Comparison of ENCODE assay signal across 22 cellular contexts in genomic region chr20:30167540-30167939, GRCh38.
"Had no signal": no experiment of that assay in that cellular context is flagged by ENCODE, and none has a peak within 500 bp of the region (broad histone marks: within the 10 kb centered on the region; RNA-seq: fewer than 3 reads in every experiment).

No MANE protein-coding gene starts in this region.

- H3K79me2 ChIP-seq: hepatocyte had no signal

- DNase-seq: activated CD8-positive, alpha-beta T cell treated with anti-CD3 and anti-CD28 coated beads for 36 hours; activated naive CD4-positive, alpha-beta T cell treated with anti-CD3 and anti-CD28 coated beads for 36 hours; brain microvascular endothelial cell; glutamatergic neuron; mammary epithelial cell; midbrain; retina had no signal

- H3K27me3 ChIP-seq: adrenal gland, ascending aorta, brain microvascular endothelial cell, hepatocyte, left lung, tibial artery had no signal

- H3K36me3 ChIP-seq: adrenal gland, ascending aorta, brain microvascular endothelial cell, left lung, tibial artery had no signal

- H3K4me2 ChIP-seq: hepatocyte had no signal

- H3K4me1 ChIP-seq: adrenal gland, ascending aorta, left lung, tibial artery had no signal

- H3K4me3 ChIP-seq: adrenal gland, ascending aorta, hepatocyte, left lung had no signal

- H2AFZ ChIP-seq: hepatocyte had no signal

- H3K36me3 Mint-ChIP-seq: natural killer cell, T-cell had no signal

- H3K27ac Mint-ChIP-seq: activated CD8-positive, alpha-beta T cell treated with anti-CD3 and anti-CD28 coated beads for 36 hours; activated naive CD4-positive, alpha-beta T cell treated with anti-CD3 and anti-CD28 coated beads for 36 hours; effector memory CD8-positive, alpha-beta T cell; natural killer cell; progenitor cell of endocrine pancreas; stimulated activated naive CD8-positive, alpha-beta T cell treated with anti-CD3 and anti-CD28 coated beads, Interleukin-15, amount 100 ng/mL, for 72 hours; T-cell had no signal

- FAIRE-seq: colon, endothelial cell of umbilical vein, urothelium cell line had no signal

- H3K27me3 Mint-ChIP-seq: activated CD8-positive, alpha-beta T cell treated with anti-CD3 and anti-CD28 coated beads for 36 hours; effector memory CD8-positive, alpha-beta T cell; progenitor cell of endocrine pancreas; stimulated activated naive CD8-positive, alpha-beta T cell treated with anti-CD3 and anti-CD28 coated beads, Interleukin-15, amount 100 ng/mL, for 72 hours; T-cell had no signal

- H3K9me3 ChIP-seq: adrenal gland, ascending aorta, tibial artery had no signal

- H3K27ac ChIP-seq: adrenal gland, ascending aorta, brain microvascular endothelial cell, hepatocyte, left lung, tibial artery had no signal

- ATAC-seq: activated CD8-positive, alpha-beta T cell treated with anti-CD3 and anti-CD28 coated beads for 36 hours; effector memory CD8-positive, alpha-beta T cell; esophagus mucosa; left lung; natural killer cell had no signal

- H3K4me3 Mint-ChIP-seq: activated CD8-positive, alpha-beta T cell treated with anti-CD3 and anti-CD28 coated beads for 36 hours; activated naive CD4-positive, alpha-beta T cell treated with anti-CD3 and anti-CD28 coated beads for 36 hours had no signal

- H3K9me3 Mint-ChIP-seq: activated CD8-positive, alpha-beta T cell treated with anti-CD3 and anti-CD28 coated beads for 36 hours had no signal

- H3K4me1 Mint-ChIP-seq: immature natural killer cell, natural killer cell had no signal
